13 cellular contexts compared by ENCODE assay signal in the genomic region with DNA sequence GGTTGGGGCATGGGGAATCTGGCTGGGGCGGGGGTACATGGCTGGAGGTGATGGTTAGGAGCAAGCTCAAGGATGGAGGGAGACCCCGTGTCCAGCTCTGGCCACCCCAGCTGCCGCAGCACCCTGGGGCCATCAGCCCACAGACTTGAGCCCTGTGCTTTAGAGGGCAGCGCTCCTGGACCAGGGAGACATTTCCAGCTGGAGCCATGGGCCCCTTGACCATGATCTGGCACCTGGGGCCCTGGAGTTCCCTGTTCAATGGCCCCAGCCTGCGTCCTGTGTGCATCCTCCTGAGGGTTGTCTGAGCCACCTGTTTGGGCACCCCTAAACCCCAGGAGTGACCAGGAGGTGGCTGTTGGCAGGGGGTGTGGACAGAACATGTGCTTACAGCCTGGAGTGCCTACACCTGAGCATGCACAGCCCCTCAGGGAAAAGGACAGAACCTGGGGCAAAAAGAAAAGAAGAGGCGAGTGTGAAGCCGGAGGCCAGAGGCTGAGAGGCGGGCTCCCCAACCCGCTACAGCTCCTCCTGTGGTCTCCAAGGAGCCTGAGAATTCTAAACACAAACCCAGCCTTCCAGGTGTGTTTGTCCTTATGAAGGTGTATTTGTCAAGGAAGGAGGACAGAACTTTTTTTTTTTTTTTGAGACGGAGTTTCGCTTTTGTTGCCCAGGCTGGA.
DNase-seq lines count a peak whose midpoint lies in the region; ATAC-seq, FAIRE-seq and TF ChIP-seq lines count a peak whose summit lies in the region.
"Had no signal": no experiment of that assay in that cellular context is flagged by ENCODE, and none has a peak within 500 bp of the region (broad histone marks: within the 10 kb centered on the region; RNA-seq: fewer than 3 reads in every experiment).

No MANE protein-coding gene starts in this region.

- no peak overlapping the region for H3K18ac ChIP-seq in H1 (ENCODE audit: extremely low read depth, low read length)

- peaks cover 4% of the 10 kb centered on the region for H3K27me3 Mint-ChIP-seq in neural progenitor cell (ENCODE audit: insufficient read depth, low read depth)

- POLR2A ChIA-PET in SK-N-SH (lab: Yijun Ruan, JAX): interaction anchor here (0.7 to 6.5 kb wide), 7 partner anchors 11 to 1100 kb away, joined by 3 to 62 read pairs (median 5); a partner anchor contains a TSS
- POLR2A ChIA-PET in H1 (lab: Charles Lee; ENCODE audit: partially characterized antibody): interaction anchor here (0.6 to 6.7 kb wide), 7 partner anchors 9 to 351 kb away, joined by 3 to 45 read pairs (median 3); no protein-coding TSS in a partner anchor

- H3K56ac ChIP-seq in H1 (replicated peaks; ENCODE audit: insufficient read length, low read depth, low read length): no peak overlapping the region

- peak overlapping the region; percentile 92; the same call in 1 of the 2 replicates for H2BK15ac ChIP-seq in H1 (ENCODE audit: low read length)

- no peaks in the 10 kb centered on the region for H3K9me3 Mint-ChIP-seq in neural progenitor cell
- H3K9me3 Mint-ChIP-seq: T-helper 2 cell treated with Interferon-gamma antibody and Interleukin-4, amounts not matched to agents 5 μg/mL and 100 μg/mL, for 36 hours had no signal

- no peak for DNase-seq in SK-N-SH
- no peak for DNase-seq in H1 (ENCODE audit: low read depth in 1 of 2, low spot score in 2 of 2)
- DNase-seq in neural progenitor cell (ENCODE audit: low spot score): peak; percentile 21
- no peak for DNase-seq in upper lobe of right lung
- DNase-seq in erythroblast (lab: John Stamatoyannopoulos, UW): no peak
- DNase-seq: GDM1, GM23248, NCI-H524 treated with DMSO at 0.1 percent for 48 hours had no signal

- TF ChIP-seq CTCF in SK-N-SH (IDR thresholded peaks at IDR 0.05) (no peak), H1 (IDR thresholded peaks at IDR 0.05; ENCODE audit: control extremely low read depth in 1 of 3, insufficient read depth in 1 of 3, low read depth in 1 of 3, low read length in 3 of 3) (no peak), neural progenitor cell (IDR thresholded peaks at IDR 0.05) (no peak), upper lobe of right lung (IDR thresholded peaks at IDR 0.05) (no peak)

- H3F3A ChIP-seq in SK-N-SH (replicated peaks; ENCODE audit: insufficient read depth) (peaks cover 34% of the 10 kb centered on the region), neural progenitor cell (ENCODE audit: low read depth) (peaks cover 50% of the 10 kb centered on the region)

- H3K79me1 ChIP-seq in H1 (ENCODE audit: low read depth, low read length): no peaks in the 10 kb centered on the region

- no peaks in the 10 kb centered on the region for H3K36me3 Mint-ChIP-seq in neural progenitor cell

- H4K8ac ChIP-seq in H1 (ENCODE audit: extremely low read depth, insufficient read depth, low read length): no peak overlapping the region

- 93% methylated on average over 9 of the region's 11 CpGs for WGBS in SK-N-SH (ENCODE audit: low lambda C conversion rate)
- 73% methylated on average over 9 of the region's 11 CpGs; no CpG with 5 or more reads in 1 of the 2 experiments for WGBS in H1 (ENCODE audit: extremely low coverage in 1 of 2, insufficient coverage in 1 of 2, insufficient read length in 1 of 2, insufficient replicate concordance in 2 of 2, low coverage in 1 of 2, low lambda C conversion rate in 2 of 2, missing lambda C conversion rate in 1 of 2), 2 experiments

- intact Hi-C loops in upper lobe of right lung (cut with DNase I): loop anchor here (10.0 kb wide), 1 partner anchor 309 kb away; no protein-coding TSS in a partner anchor

- H3K4me1 ChIP-seq in SK-N-SH (ENCODE audit: control insufficient read depth in 1 of 2, insufficient read depth in 2 of 2, low read depth in 1 of 2, low read length in 1 of 2) (peaks cover 51 to 74% of the 10 kb centered on the region in 2 experiments; a peak in 3 of 4 replicates), H1 (replicated peaks in 1 of 4; ENCODE audit: control insufficient read depth in 3 of 4, insufficient read depth in 4 of 4, low read length in 3 of 4) (peaks cover 0 to 36% (median 26%) of the 10 kb centered on the region in 4 experiments; a peak in 6 of 7 replicates), neural progenitor cell (peaks cover 35% of the 10 kb centered on the region), upper lobe of right lung (peaks cover 59% of the 10 kb centered on the region)

- H3K4me1 Mint-ChIP-seq in neural progenitor cell: peaks cover 77% of the 10 kb centered on the region

- H2AFZ ChIP-seq in SK-N-SH (ENCODE audit: low read depth): no peak overlapping the region
- H2AFZ ChIP-seq in H1 (ENCODE audit: low read length): no peak overlapping the region
- H2AFZ ChIP-seq in neural progenitor cell (replicated peaks): no peak overlapping the region

- H3K36me3 ChIP-seq in SK-N-SH (replicated peaks in 1 of 2; ENCODE audit: control insufficient read depth in 1 of 2, insufficient read depth in 2 of 2, low read length in 1 of 2) (peaks cover 0 to 4% of the 10 kb centered on the region in 2 experiments), H1 (ENCODE audit: control insufficient read depth in 2 of 4, insufficient read depth in 4 of 4, low read length in 3 of 4) (no peaks in the 10 kb centered on the region), neural progenitor cell (no peaks in the 10 kb centered on the region), upper lobe of right lung (peaks cover 9% of the 10 kb centered on the region)

- peak overlapping the region; percentile 83; the same call in 1 of the 2 replicates for H2AK5ac ChIP-seq in H1 (ENCODE audit: low read depth, low read length)

- TF ChIP-seq POLR2A in H1 (IDR thresholded peaks at IDR 0.05; ENCODE audit: control extremely low read depth in 1 of 2, low read depth in 2 of 2, low read length in 2 of 2): no peak
- TF ChIP-seq POLR2A in erythroblast (IDR thresholded peaks at IDR 0.05; ENCODE audit: low read length): no peak

- TF ChIP-seq RAD21 in SK-N-SH (IDR thresholded peaks at IDR 0.05; ENCODE audit: low read length) (no peak), H1 (IDR thresholded peaks at IDR 0.05 in 1 of 2, conservative IDR thresholded peaks at IDR 0.05 in 1 of 2; ENCODE audit: low read depth in 2 of 2, low read length in 2 of 2) (no peak)

- no peak overlapping the region for H3K9ac ChIP-seq in SK-N-SH
- no peak overlapping the region for H3K9ac ChIP-seq in H1 (replicated peaks in 1 of 4; ENCODE audit: extremely low read depth in 1 of 4, low read depth in 3 of 4, low read length in 3 of 4)
- H3K9ac ChIP-seq in neural progenitor cell: no peak overlapping the region

- no peaks in the 10 kb centered on the region for H3K9me2 ChIP-seq in SK-N-SH

- peaks cover 77% of the 10 kb centered on the region for H3K79me2 ChIP-seq in SK-N-SH (ENCODE audit: insufficient read depth)
- H3K79me2 ChIP-seq in H1 (ENCODE audit: control insufficient read depth in 1 of 2, insufficient read depth in 2 of 2, low read length in 2 of 2): no peaks in the 10 kb centered on the region
- H3K79me2 ChIP-seq in neural progenitor cell (ENCODE audit: low read depth): no peaks in the 10 kb centered on the region

- H3K4ac ChIP-seq in H1 (replicated peaks; ENCODE audit: insufficient read length, low read depth, low read length): peak overlapping the region; percentile 97

- FAIRE-seq in H1 (lab: Jason Lieb, UNC): no peak

- no peaks in the 10 kb centered on the region for H4K20me1 ChIP-seq in SK-N-SH (ENCODE audit: insufficient read depth)
- no peaks in the 10 kb centered on the region for H4K20me1 ChIP-seq in H1 (replicated peaks in 1 of 2; ENCODE audit: control insufficient read depth in 1 of 2, insufficient read depth in 2 of 2, low read length in 2 of 2)
- H4K20me1 ChIP-seq in neural progenitor cell (ENCODE audit: low read depth): no peaks in the 10 kb centered on the region

- H2BK5ac ChIP-seq in H1 (ENCODE audit: low read depth, low read length): no peak overlapping the region; the same call in 1 of the 2 replicates

- no peak for TF ChIP-seq EP300 in SK-N-SH (IDR thresholded peaks at IDR 0.05; ENCODE audit: borderline replicate concordance in 1 of 2, low read depth in 1 of 2, low read length in 1 of 2)
- TF ChIP-seq EP300 in H1 (IDR thresholded peaks at IDR 0.05; ENCODE audit: borderline replicate concordance in 1 of 2, low read depth in 2 of 2, low read length in 2 of 2): no peak

- H4K5ac ChIP-seq in H1 (ENCODE audit: insufficient read length, low read depth, low read length): no peak overlapping the region

- H3K4me3 Mint-ChIP-seq in neural progenitor cell: peak overlapping the region; percentile 38
- H3K4me3 Mint-ChIP-seq: T-helper 2 cell treated with Interferon-gamma antibody and Interleukin-4, amounts not matched to agents 5 μg/mL and 100 μg/mL, for 36 hours had no signal

- H3K27ac ChIP-seq in SK-N-SH (ENCODE audit: low read depth in 2 of 2, low read length in 1 of 2): peak overlapping the region; percentile 43 to 99; a peak in 3 of 4 replicates
- H3K27ac ChIP-seq in H1 (ENCODE audit: low read depth, low read length): no peak overlapping the region
- no peak overlapping the region for H3K27ac ChIP-seq in neural progenitor cell
- peak overlapping the region; percentile 91 for H3K27ac ChIP-seq in upper lobe of right lung

- CTCF ChIA-PET in SK-N-SH (lab: Yijun Ruan, JAX) (interaction anchor here (0.9 to 6.7 kb wide), 6 partner anchors 20 to 361 kb away, joined by 3 to 31 read pairs (median 4); no protein-coding TSS in a partner anchor), H1 (lab: Charles Lee; ENCODE audit: partially characterized antibody) (interaction anchor here (0.6 to 3.4 kb wide), 27 partner anchors 14 to 355 kb away, joined by 3 to 19 read pairs (median 3); no protein-coding TSS in a partner anchor)

- no peak overlapping the region for H3K23ac ChIP-seq in H1 (ENCODE audit: insufficient read length)

- H3K4me2 ChIP-seq in SK-N-SH (no peak overlapping the region), H1 (ENCODE audit: insufficient read depth in 1 of 2, low read depth in 2 of 2, low read length in 2 of 2) (no peak overlapping the region), neural progenitor cell (no peak overlapping the region)

- H3K4me3 ChIP-seq in SK-N-SH (ENCODE audit: low read depth in 2 of 2, low read length in 1 of 2) (no peak overlapping the region), H1 (ENCODE audit: extremely low read depth in 1 of 4, insufficient read depth in 2 of 4, low read depth in 3 of 4, low read length in 4 of 4) (no peak overlapping the region), neural progenitor cell (no peak overlapping the region), upper lobe of right lung (peak overlapping the region; percentile 71)

- no peak overlapping the region for H3K14ac ChIP-seq in H1 (ENCODE audit: insufficient read length)

- H4K91ac ChIP-seq in H1 (replicated peaks; ENCODE audit: insufficient read length, low read length): peak overlapping the region; percentile 44

- H2BK12ac ChIP-seq in H1 (ENCODE audit: low read depth, low read length): peak overlapping the region; percentile 96

- no peaks in the 10 kb centered on the region for H3K9me3 ChIP-seq in SK-N-SH
- no peaks in the 10 kb centered on the region for H3K9me3 ChIP-seq in H1 (ENCODE audit: insufficient read depth in 2 of 2, low read depth in 1 of 2, low read length in 1 of 2)
- no peaks in the 10 kb centered on the region for H3K9me3 ChIP-seq in neural progenitor cell (ENCODE audit: low read depth)
- no peaks in the 10 kb centered on the region for H3K9me3 ChIP-seq in upper lobe of right lung

- H3K27me3 ChIP-seq in SK-N-SH (ENCODE audit: insufficient read depth): no peaks in the 10 kb centered on the region
- peaks cover 0 to 29% (median 28%) of the 10 kb centered on the region in 4 experiments; a peak in 5 of 7 replicates for H3K27me3 ChIP-seq in H1 (replicated peaks in 1 of 4; ENCODE audit: control insufficient read depth in 3 of 4, extremely low read depth in 1 of 4, insufficient read depth in 3 of 4, low read length in 3 of 4)
- peaks cover 26% of the 10 kb centered on the region for H3K27me3 ChIP-seq in neural progenitor cell
- H3K27me3 ChIP-seq in upper lobe of right lung: no peaks in the 10 kb centered on the region

- H3K23me2 ChIP-seq in H1 (ENCODE audit: low read depth, low read length): peaks cover 19% of the 10 kb centered on the region

- H2BK120ac ChIP-seq in H1 (replicated peaks; ENCODE audit: low read depth, low read length): no peak overlapping the region

- peak overlapping the region; percentile 90; the same call in 1 of the 2 replicates for H2BK20ac ChIP-seq in H1 (ENCODE audit: low read length)

- ATAC-seq in SK-N-SH treated with all-trans-retinoic acid at 6 μM for 48 hours: no peak
- ATAC-seq in upper lobe of right lung: no peak
- ATAC-seq in GM19351 (IDR thresholded peaks at IDR 0.05; ENCODE audit: unreplicated experiment): no peak
- ATAC-seq in esophagus mucosa: no peak
- ATAC-seq: left lobe of liver had no signal

- no peak overlapping the region for H3K27ac Mint-ChIP-seq in neural progenitor cell
- H3K27ac Mint-ChIP-seq: T-helper 2 cell treated with Interferon-gamma antibody and Interleukin-4, amounts not matched to agents 5 μg/mL and 100 μg/mL, for 36 hours had no signal

Comparison
In these comparisons a context has a peak if more than half of its experiments do, and no peak if none do; other contexts are left out.
1. H3K27ac ChIP-seq: peak in SK-N-SH (2 of 2) and upper lobe of right lung (single experiment); none in H1 (single experiment) and neural progenitor cell (single experiment).